Comparison of ENCODE assay signal across 8 cellular contexts in the genomic region with DNA sequence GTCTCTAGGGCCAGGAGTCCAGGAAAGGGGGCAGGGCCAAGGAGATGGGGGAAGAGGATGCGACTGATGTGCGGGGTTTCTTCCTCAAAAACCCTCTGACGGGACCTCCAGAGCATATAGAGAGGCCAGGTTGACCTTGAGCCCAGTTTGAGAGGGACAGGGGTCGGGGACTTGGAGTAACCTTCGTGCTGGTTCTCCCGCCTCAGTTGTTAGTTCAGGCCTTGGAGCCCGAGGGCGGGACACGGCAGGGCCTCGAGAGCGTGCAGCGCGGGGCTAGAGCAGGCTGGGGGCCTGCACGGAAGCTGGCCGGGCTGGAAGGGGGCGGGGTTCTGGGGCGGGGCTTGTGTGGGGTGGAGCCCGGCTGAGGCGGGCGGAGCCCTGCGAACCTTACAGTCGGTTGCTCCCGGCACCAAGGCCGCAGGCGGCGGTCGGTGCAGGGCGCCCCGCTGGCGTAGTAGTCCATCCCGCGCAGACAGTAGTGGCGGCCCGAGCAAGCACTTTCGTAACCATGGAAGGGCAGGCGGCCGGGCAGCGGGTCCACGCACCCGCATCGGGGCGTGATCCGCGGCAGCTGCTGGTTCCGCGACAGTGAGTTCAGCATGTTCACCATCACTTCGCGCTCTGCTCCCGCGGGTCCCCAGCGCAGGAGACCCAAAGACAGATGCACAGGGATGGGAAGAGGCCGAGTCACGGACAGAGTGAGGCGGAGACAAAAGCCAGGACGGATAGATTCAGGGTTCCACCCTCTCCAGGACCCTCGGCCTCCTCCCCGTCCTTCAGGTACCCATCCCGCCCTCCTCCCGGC. TPM values are rescaled to one million over a fixed set of nuclear protein-coding genes. Genes with fewer than 3 reads are reported as not detected.
DNase-seq lines count a peak whose midpoint lies in the region; ATAC-seq and TF ChIP-seq lines count a peak whose summit lies in the region.

No MANE protein-coding gene starts in this region.

- no peak for TF ChIP-seq CTCF in osteoblast (IDR thresholded peaks at IDR 0.05; ENCODE audit: extremely low read depth, low read depth, low read length)
- TF ChIP-seq CTCF in thoracic aorta (IDR thresholded peaks at IDR 0.05) = no peak

- H3K4me2 ChIP-seq in osteoblast (ENCODE audit: insufficient read depth, low read length) = peak overlapping the region; percentile 84

- H3K36me3 ChIP-seq in osteoblast (ENCODE audit: insufficient read depth, low read length) = no peaks in the 10 kb centered on the region
- H3K36me3 ChIP-seq in thoracic aorta = no peaks in the 10 kb centered on the region

- H3K27me3 ChIP-seq in osteoblast (ENCODE audit: insufficient read depth, low read length) (no peaks in the 10 kb centered on the region), thoracic aorta (replicated peaks; ENCODE audit: insufficient read depth) (no peaks in the 10 kb centered on the region)

- H3K27me3 Mint-ChIP-seq in activated naive CD8-positive, alpha-beta T cell treated with anti-CD3 and anti-CD28 coated beads for 36 hours = no peaks in the 10 kb centered on the region

- peaks cover 2% of the 10 kb centered on the region for H3K36me3 Mint-ChIP-seq in activated naive CD8-positive, alpha-beta T cell treated with anti-CD3 and anti-CD28 coated beads for 36 hours

- no peaks in the 10 kb centered on the region for H3K9me3 Mint-ChIP-seq in activated naive CD8-positive, alpha-beta T cell treated with anti-CD3 and anti-CD28 coated beads for 36 hours

- peak; percentile 29 for DNase-seq in NCI-H2029 (lab: John Stamatoyannopoulos, UW)
- no peak for DNase-seq in NCI-H2029 treated with DMSO at 0.1 percent for 48 hours (lab: John Stamatoyannopoulos, UW)
- peak; percentile 79 for DNase-seq in LoVo (ENCODE audit: low spot score)
- peak; percentile 65 for DNase-seq in SKM-1 treated with dmso at 0.1 percent for 144 hours (lab: John Stamatoyannopoulos, UW; ENCODE audit: unreplicated experiment)
- DNase-seq in activated naive CD8-positive, alpha-beta T cell treated with anti-CD3 and anti-CD28 coated beads for 36 hours = peak; percentile 80
- DNase-seq in Right ventricle myocardium inferior (ENCODE audit: missing footprints) = peak; percentile 90
- peak; percentile 98 for DNase-seq in osteoblast (ENCODE audit: insufficient read length, low spot score, missing footprints)
- no peak for DNase-seq in thoracic aorta (ENCODE audit: low spot score)

- H3K9me3 ChIP-seq in osteoblast (ENCODE audit: low read depth, low read length) = no peaks in the 10 kb centered on the region
- H3K9me3 ChIP-seq in thoracic aorta = no peaks in the 10 kb centered on the region

- H2AFZ ChIP-seq in osteoblast (ENCODE audit: low read length) = peak overlapping the region; percentile 81

- H4K20me1 ChIP-seq in osteoblast (ENCODE audit: insufficient read depth, low read length) = no peaks in the 10 kb centered on the region

- H3K27ac Mint-ChIP-seq in activated naive CD8-positive, alpha-beta T cell treated with anti-CD3 and anti-CD28 coated beads for 36 hours = no peak overlapping the region

- H3K4me3 ChIP-seq in osteoblast (ENCODE audit: insufficient read depth, low read length) (peak overlapping the region; percentile 71), thoracic aorta (peak overlapping the region; percentile 71)

- peaks cover 28% of the 10 kb centered on the region for H3K4me1 Mint-ChIP-seq in activated naive CD8-positive, alpha-beta T cell treated with anti-CD3 and anti-CD28 coated beads for 36 hours

- H3K4me3 Mint-ChIP-seq in activated naive CD8-positive, alpha-beta T cell treated with anti-CD3 and anti-CD28 coated beads for 36 hours = peak overlapping the region; percentile 79

- H3K27ac ChIP-seq in osteoblast (ENCODE audit: low read depth, low read length) (no peak overlapping the region), thoracic aorta (no peak overlapping the region)

- H3K4me1 ChIP-seq in osteoblast (ENCODE audit: insufficient read depth, low read length) (peaks cover 7% of the 10 kb centered on the region), thoracic aorta (ENCODE audit: control insufficient read depth in 1 of 2, low read depth in 2 of 2) (peaks cover 11 to 26% of the 10 kb centered on the region in 2 donors)

- H3K79me2 ChIP-seq in osteoblast (ENCODE audit: insufficient read depth, low read length) = no peaks in the 10 kb centered on the region

- intact Hi-C loops in Right ventricle myocardium inferior (cut with DNase I) = no loop called here

- ATAC-seq in Right ventricle myocardium inferior = peak; percentile 82
- ATAC-seq in thoracic aorta (ENCODE audit: insufficient number of reproducible peaks, low FRiP score, low read depth) = no peak

RNA-seq across cellular contexts. Expression of a gene that starts 4.0 kb away (rescaled TPM):
- 1 to 10 TPM; 3.6 to 4.4 TPM for total RNA-seq in activated naive CD8-positive, alpha-beta T cell treated with anti-CD3 and anti-CD28 coated beads for 36 hours
- total RNA-seq in Right ventricle myocardium inferior (9.0 TPM), osteoblast (0.36 and 0.88 TPM in 2 replicates), thoracic aorta (10 to 100 TPM in 1 of 2 donors, 1 to 10 TPM in 1; 7.4 to 12.1 TPM)

RNA-seq across cellular contexts. Expression of a gene that starts 51.3 kb away (rescaled TPM):
- total RNA-seq in activated naive CD8-positive, alpha-beta T cell treated with anti-CD3 and anti-CD28 coated beads for 36 hours = 10 to 100 TPM; 28.0 to 32.7 TPM
- total RNA-seq in Right ventricle myocardium inferior (19.7 TPM), osteoblast (15.2 and 18.3 TPM in 2 replicates), thoracic aorta (10 to 100 TPM in 1 of 2 donors, 1 to 10 TPM in 1; 3.4 to 20.8 TPM)

RNA-seq across cellular contexts. Expression of a gene that starts 51.6 kb away (rescaled TPM):
- total RNA-seq in activated naive CD8-positive, alpha-beta T cell treated with anti-CD3 and anti-CD28 coated beads for 36 hours = 1 to 10 TPM; 6.2 to 6.5 TPM
- total RNA-seq in Right ventricle myocardium inferior = 0.78 TPM
- total RNA-seq in osteoblast = 1.8 TPM in 2 replicates
- total RNA-seq in thoracic aorta = 1 to 10 TPM in 1 of 2 donors, under 1 TPM in 1; 0.56 to 1.1 TPM

Comparison
In these comparisons a context has a peak if more than half of its experiments do, and no peak if none do; other contexts are left out.
1. DNase-seq: peak in NCI-H2029 (single experiment), LoVo (single experiment), SKM-1 treated with dmso at 0.1 percent for 144 hours (single experiment), activated naive CD8-positive, alpha-beta T cell treated with anti-CD3 and anti-CD28 coated beads for 36 hours (single experiment), Right ventricle myocardium inferior (single experiment) and osteoblast (single experiment); none in NCI-H2029 treated with DMSO at 0.1 percent for 48 hours (single experiment) and thoracic aorta (single experiment).